Comparison of ENCODE assay signal across 9 cellular contexts in the genomic region with DNA sequence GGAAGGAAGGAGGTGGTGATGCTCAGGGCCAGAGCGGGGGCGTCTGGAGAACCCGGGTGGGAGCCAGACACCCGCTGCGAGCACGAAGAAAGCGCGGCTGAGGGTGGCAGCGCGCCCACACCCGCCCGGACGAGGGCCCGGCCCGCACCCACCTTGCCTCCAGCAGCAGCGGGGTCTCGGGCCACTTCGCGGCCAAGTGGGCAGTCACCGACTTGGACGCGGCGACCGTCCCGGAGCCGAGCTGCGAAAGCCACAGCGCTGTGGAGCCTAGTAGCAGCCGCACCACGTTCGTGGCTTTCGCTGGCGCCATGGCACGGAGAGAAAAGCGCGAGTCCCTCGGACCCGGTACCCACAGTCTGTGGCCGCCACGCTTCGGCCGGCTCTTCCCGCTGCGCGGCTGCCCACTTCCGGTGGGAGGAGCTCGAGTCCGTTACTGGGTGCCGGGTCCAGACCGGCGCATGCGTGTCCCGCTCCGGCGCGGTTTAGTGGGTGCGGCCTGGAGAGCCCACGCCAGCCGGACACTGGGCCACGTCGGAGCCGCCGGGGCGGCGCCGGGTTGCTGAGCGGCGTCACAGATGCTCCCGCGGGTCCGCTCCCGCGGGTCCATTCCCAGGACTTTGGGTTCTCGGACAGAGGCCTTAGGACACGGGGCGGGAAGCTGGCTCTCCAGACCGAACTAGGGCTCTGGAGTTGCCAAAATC. TPM values are rescaled to one million over a fixed set of nuclear protein-coding genes. Genes with fewer than 3 reads are reported as not detected.
A peak's percentile ranks its signal among the peaks of the same experiment; 100 is the strongest.
DNase-seq lines count a peak whose midpoint lies in the region; ATAC-seq, FAIRE-seq and TF ChIP-seq lines count a peak whose summit lies in the region.
"Had no signal": no experiment of that assay in that cellular context is flagged by ENCODE, and none has a peak within 500 bp of the region (broad histone marks: within the 10 kb centered on the region; RNA-seq: fewer than 3 reads in every experiment).

A gene with protein sequence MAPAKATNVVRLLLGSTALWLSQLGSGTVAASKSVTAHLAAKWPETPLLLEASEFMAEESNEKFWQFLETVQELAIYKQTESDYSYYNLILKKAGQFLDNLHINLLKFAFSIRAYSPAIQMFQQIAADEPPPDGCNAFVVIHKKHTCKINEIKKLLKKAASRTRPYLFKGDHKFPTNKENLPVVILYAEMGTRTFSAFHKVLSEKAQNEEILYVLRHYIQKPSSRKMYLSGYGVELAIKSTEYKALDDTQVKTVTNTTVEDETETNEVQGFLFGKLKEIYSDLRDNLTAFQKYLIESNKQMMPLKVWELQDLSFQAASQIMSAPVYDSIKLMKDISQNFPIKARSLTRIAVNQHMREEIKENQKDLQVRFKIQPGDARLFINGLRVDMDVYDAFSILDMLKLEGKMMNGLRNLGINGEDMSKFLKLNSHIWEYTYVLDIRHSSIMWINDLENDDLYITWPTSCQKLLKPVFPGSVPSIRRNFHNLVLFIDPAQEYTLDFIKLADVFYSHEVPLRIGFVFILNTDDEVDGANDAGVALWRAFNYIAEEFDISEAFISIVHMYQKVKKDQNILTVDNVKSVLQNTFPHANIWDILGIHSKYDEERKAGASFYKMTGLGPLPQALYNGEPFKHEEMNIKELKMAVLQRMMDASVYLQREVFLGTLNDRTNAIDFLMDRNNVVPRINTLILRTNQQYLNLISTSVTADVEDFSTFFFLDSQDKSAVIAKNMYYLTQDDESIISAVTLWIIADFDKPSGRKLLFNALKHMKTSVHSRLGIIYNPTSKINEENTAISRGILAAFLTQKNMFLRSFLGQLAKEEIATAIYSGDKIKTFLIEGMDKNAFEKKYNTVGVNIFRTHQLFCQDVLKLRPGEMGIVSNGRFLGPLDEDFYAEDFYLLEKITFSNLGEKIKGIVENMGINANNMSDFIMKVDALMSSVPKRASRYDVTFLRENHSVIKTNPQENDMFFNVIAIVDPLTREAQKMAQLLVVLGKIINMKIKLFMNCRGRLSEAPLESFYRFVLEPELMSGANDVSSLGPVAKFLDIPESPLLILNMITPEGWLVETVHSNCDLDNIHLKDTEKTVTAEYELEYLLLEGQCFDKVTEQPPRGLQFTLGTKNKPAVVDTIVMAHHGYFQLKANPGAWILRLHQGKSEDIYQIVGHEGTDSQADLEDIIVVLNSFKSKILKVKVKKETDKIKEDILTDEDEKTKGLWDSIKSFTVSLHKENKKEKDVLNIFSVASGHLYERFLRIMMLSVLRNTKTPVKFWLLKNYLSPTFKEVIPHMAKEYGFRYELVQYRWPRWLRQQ (N-terminal part only) (minus strand): TSS at position 399 of the 701 bp plus-strand sequence. CDS start 89 bp downstream, at position 310.

- H2BK15ac ChIP-seq in IMR-90 (ENCODE audit: low read depth, low read length), result no peak within 1 kb of the TSS; the same call in 2 of the 3 replicates

- H3K79me1 ChIP-seq in IMR-90 (ENCODE audit: low read depth in 1 of 2, low read length in 2 of 2), result peaks cover 0 to 16% of the 10 kb centered on the region in 2 experiments; a peak in 2 of 4 replicates

- peak within 1 kb of the TSS; percentile 96 for H4K5ac ChIP-seq in IMR-90 (ENCODE audit: low read depth, low read length)

- peak within 1 kb of the TSS; percentile 93 for H3K4ac ChIP-seq in IMR-90 (ENCODE audit: low read depth, low read length)

- H3K23ac ChIP-seq in IMR-90 (ENCODE audit: low read depth, low read length), result peak within 1 kb of the TSS; percentile 92

- FAIRE-seq in bronchial epithelial cell (lab: Jason Lieb, UNC), result no peak

- no peak within 1 kb of the TSS; the same call in 1 of the 2 replicates for H2BK20ac ChIP-seq in IMR-90 (ENCODE audit: low read depth, low read length)

- no peak for TF ChIP-seq RAD21 in IMR-90 (IDR thresholded peaks at IDR 0.05; ENCODE audit: low read length)

- dilution Hi-C loops in IMR-90 (cut with HindIII; ENCODE audit: low sequenced_read_pairs, unreplicated experiment), result no loop called here

- POLR2A ChIA-PET in IMR-90 (lab: Charles Lee; ENCODE audit: unreplicated experiment) (interaction anchor here (0.5 kb wide), 1 partner anchor 1382 kb away, joined by 12 read pairs; no protein-coding TSS in a partner anchor), PC-3 (lab: Charles Lee; ENCODE audit: unreplicated experiment) (interaction anchor here (0.7 to 1.0 kb wide), 3 partner anchors 25 to 1380 kb away, joined by 4 to 7 read pairs (median 4); no protein-coding TSS in a partner anchor)

- TF ChIP-seq POLR2A in IMR-90 (IDR thresholded peaks at IDR 0.05; ENCODE audit: low read depth, low read length) (peak; percentile 93), sigmoid colon (IDR thresholded peaks at IDR 0.05) (peak; percentile 58 to 60)

- H3K56ac ChIP-seq in IMR-90 (ENCODE audit: extremely low read depth, insufficient read depth, low read length), result peak within 1 kb of the TSS; percentile 73

- no peaks in the 10 kb centered on the region; the same call in 1 of the 2 replicates for H3K27me3 ChIP-seq in IMR-90 (ENCODE audit: control insufficient read depth, insufficient read depth, low read length)
- H3K27me3 ChIP-seq in PC-3 (ENCODE audit: low read length), result no peaks in the 10 kb centered on the region
- no peaks in the 10 kb centered on the region for H3K27me3 ChIP-seq in bronchial epithelial cell (ENCODE audit: control insufficient read depth, insufficient read depth, low read length)
- H3K27me3 ChIP-seq in sigmoid colon, result no peaks in the 10 kb centered on the region
- H3K27me3 ChIP-seq: BLaER1 treated with 17β-estradiol and CSF1 and Interleukin-3, amounts not matched to agents 10 nM and 100 nM had no signal

- H3K9me3 ChIP-seq in IMR-90 (ENCODE audit: control insufficient read depth, insufficient read depth, low read length), result no peaks in the 10 kb centered on the region
- no peaks in the 10 kb centered on the region for H3K9me3 ChIP-seq in PC-3 (ENCODE audit: low read length)
- no peaks in the 10 kb centered on the region for H3K9me3 ChIP-seq in sigmoid colon

- WGBS in IMR-90 (ENCODE audit: extremely low coverage in 2 of 2, insufficient read length in 1 of 2), 2 experiments, result 2% methylated on average over 40 of the region's 77 CpGs; no CpG with 5 or more reads in 1 of the 2 experiments
- 1% methylated on average over 77 of the region's 77 CpGs for WGBS in sigmoid colon, 2 donors

- H3K4me3 ChIP-seq in IMR-90 (ENCODE audit: insufficient read depth, low read depth, low read length) (peak within 1 kb of the TSS; percentile 95), PC-3 (ENCODE audit: low read length) (peak within 1 kb of the TSS; percentile 80), bronchial epithelial cell (ENCODE audit: low read depth, low read length) (peak within 1 kb of the TSS; percentile 96), sigmoid colon (peak within 1 kb of the TSS; percentile 83 to 93 (median 88))

- TF ChIP-seq CTCF in IMR-90 (conservative IDR thresholded peaks at IDR 0.05; ENCODE audit: low read depth, low read length), result no peak
- TF ChIP-seq CTCF in PC-3 (conservative IDR thresholded peaks at IDR 0.05; ENCODE audit: low read depth, low read length), result no peak
- no peak for TF ChIP-seq CTCF in bronchial epithelial cell (IDR thresholded peaks at IDR 0.05; ENCODE audit: insufficient read depth, low read length, severe bottlenecking)
- TF ChIP-seq CTCF in sigmoid colon (IDR thresholded peaks at IDR 0.05), result no peak

- peak within 1 kb of the TSS; percentile 83 for H3K14ac ChIP-seq in IMR-90 (replicated peaks; ENCODE audit: low read depth, low read length)

- CTCF ChIA-PET in IMR-90 (lab: Yijun Ruan, JAX) (interaction anchor here (0.6 kb wide), 1 partner anchor 22 kb away, joined by 3 read pairs; no protein-coding TSS in a partner anchor), PC-3 (lab: Charles Lee) (interaction anchor here (0.7 to 0.8 kb wide), 2 partner anchors 33 to 50 kb away, joined by 3 to 4 read pairs; no protein-coding TSS in a partner anchor)

- DNase-seq in SIG-M5 treated with dmso at 0.1 percent for 504 hours (lab: John Stamatoyannopoulos, UW; ENCODE audit: unreplicated experiment) (peak; percentile 82), SIG-M5 (lab: John Stamatoyannopoulos, UW) (no peak), IMR-90 (peak; percentile 94), PC-3 (peak; percentile 91), bronchial epithelial cell (ENCODE audit: low read depth) (peak; percentile 85), iPS-NIHi11 (ENCODE audit: low spot score) (peak; percentile 98), sigmoid colon (peak; percentile 98)

- ATAC-seq in GM21825 (IDR thresholded peaks at IDR 0.05; ENCODE audit: unreplicated experiment) (peak; percentile 95), IMR-90 (ENCODE audit: low read depth) (peak; percentile 99), PC-3 (peak; percentile 99)

- H3K79me2 ChIP-seq in PC-3 (ENCODE audit: low read length), result peaks cover 25% of the 10 kb centered on the region

- H3K4me1 ChIP-seq in IMR-90 (ENCODE audit: control insufficient read depth, insufficient read depth, low read length) (no peaks in the 10 kb centered on the region), PC-3 (ENCODE audit: insufficient read depth, low read length) (no peaks in the 10 kb centered on the region), sigmoid colon (peaks cover 0 to 12% (median 10%) of the 10 kb centered on the region in 4 donors)
- H3K4me1 ChIP-seq: BLaER1 treated with 17β-estradiol and CSF1 and Interleukin-3, amounts not matched to agents 10 nM and 100 nM had no signal

- H4K20me1 ChIP-seq in IMR-90 (ENCODE audit: insufficient read depth, low read length) (peaks cover 9% of the 10 kb centered on the region; the same call in 1 of the 2 replicates), PC-3 (ENCODE audit: low read length) (no peaks in the 10 kb centered on the region)
- H4K20me1 ChIP-seq: BLaER1 treated with 17β-estradiol and CSF1 and Interleukin-3, amounts not matched to agents 10 nM and 100 nM had no signal

- peak within 1 kb of the TSS; percentile 30 for H2BK120ac ChIP-seq in IMR-90 (ENCODE audit: low read depth, low read length)

- BruUV-seq in IMR-90 (replicated peaks; lab: Mats Ljungman, UMichigan) (no TSS peak), PC-3 (replicated peaks; lab: Mats Ljungman, UMichigan) (no TSS peak)

- H3K36me3 ChIP-seq in IMR-90 (ENCODE audit: control insufficient read depth, insufficient read depth, low read length) (no peaks in the 10 kb centered on the region), PC-3 (ENCODE audit: low read depth, low read length) (no peaks in the 10 kb centered on the region), bronchial epithelial cell (ENCODE audit: control insufficient read depth, insufficient read depth, low read length) (no peaks in the 10 kb centered on the region), sigmoid colon (no peaks in the 10 kb centered on the region)
- H3K36me3 ChIP-seq: BLaER1 treated with 17β-estradiol and CSF1 and Interleukin-3, amounts not matched to agents 10 nM and 100 nM had no signal

- H4K8ac ChIP-seq in IMR-90 (ENCODE audit: low read depth in 2 of 2, low read length in 2 of 2), result peak within 1 kb of the TSS; percentile 86 to 97

- no peaks in the 10 kb centered on the region for H3K9me2 ChIP-seq in PC-3 (replicated peaks; ENCODE audit: low read length)

- peak within 1 kb of the TSS; percentile 79 for H3K27ac ChIP-seq in IMR-90 (ENCODE audit: insufficient read depth, low read length)
- H3K27ac ChIP-seq in PC-3 (ENCODE audit: low read length), result peak within 1 kb of the TSS; percentile 83
- H3K27ac ChIP-seq in sigmoid colon, result peak within 1 kb of the TSS; percentile 81 to 87 (median 82)
- H3K27ac ChIP-seq: BLaER1 treated with 17β-estradiol and CSF1 and Interleukin-3, amounts not matched to agents 10 nM and 100 nM had no signal

- in situ Hi-C loops in IMR-90 (cut with MboI; ENCODE audit: low sequenced_read_pairs), result no loop called here

- peak within 1 kb of the TSS; percentile 73 for H2BK5ac ChIP-seq in IMR-90 (ENCODE audit: low read depth, low read length, poor library complexity, severe bottlenecking)

- intact Hi-C loops in IMR-90 (cut with micrococcal nuclease) (no loop called here), PC-3 (cut with micrococcal nuclease) (loop anchor here (2.0 to 5.0 kb wide), 2 partner anchors 32 to 1379 kb away; a partner anchor contains a TSS), sigmoid colon (cut with DNase I) (loop anchor here (5.0 kb wide), 1 partner anchor 1379 kb away; a partner anchor contains a TSS)

- 0 out of 2 replicates have a peak within 1 kb of the TSS, but pooled peaks have one; percentile 39 for H2AK5ac ChIP-seq in IMR-90 (ENCODE audit: low read depth, low read length)

- peak within 1 kb of the TSS; percentile 92 for H3K4me2 ChIP-seq in IMR-90 (ENCODE audit: low read depth, low read length)
- peak within 1 kb of the TSS; percentile 82 for H3K4me2 ChIP-seq in PC-3 (ENCODE audit: low read length)
- H3K4me2 ChIP-seq: BLaER1 treated with 17β-estradiol and CSF1 and Interleukin-3, amounts not matched to agents 10 nM and 100 nM had no signal

- peak within 1 kb of the TSS; percentile 92 for H4K91ac ChIP-seq in IMR-90 (ENCODE audit: insufficient read depth, low read depth, low read length)

- H3F3A ChIP-seq in PC-3 (ENCODE audit: low read length, unreplicated experiment), result no peaks in the 10 kb centered on the region

- H2AK9ac ChIP-seq in IMR-90 (replicated peaks; ENCODE audit: low read depth, low read length, poor library complexity), result peak within 1 kb of the TSS; percentile 89

- H3K9ac ChIP-seq in IMR-90 (ENCODE audit: low read depth, low read length), result peak within 1 kb of the TSS; percentile 88
- H3K9ac ChIP-seq in PC-3 (ENCODE audit: low read length), result peak within 1 kb of the TSS; percentile 85
- H3K9ac ChIP-seq: BLaER1 treated with 17β-estradiol and CSF1 and Interleukin-3, amounts not matched to agents 10 nM and 100 nM had no signal

- no peaks in the 10 kb centered on the region for H3K9me1 ChIP-seq in IMR-90 (ENCODE audit: insufficient read depth, low read length)

- peak in 1 of 4 donors; percentile 50 for TF ChIP-seq EP300 in sigmoid colon (IDR thresholded peaks at IDR 0.05)

- H2AFZ ChIP-seq in IMR-90 (replicated peaks; ENCODE audit: low read length, poor library complexity) (peak within 1 kb of the TSS; percentile 99), PC-3 (ENCODE audit: low read length) (peak within 1 kb of the TSS; percentile 82)

- H3K18ac ChIP-seq in IMR-90 (ENCODE audit: low read depth, low read length), result peak within 1 kb of the TSS; percentile 72

RNA-seq across cellular contexts. Expression of the gene that starts here (rescaled TPM):
- total RNA-seq in IMR-90 (2012; rRNA removed) (40.1 and 63.9 TPM in 2 replicates), PC-3 (2014; rRNA removed) (12.2 and 24.3 TPM in 2 replicates), bronchial epithelial cell (25.3 and 31.9 TPM in 2 replicates), sigmoid colon (10 to 100 TPM; 32.7 to 40.2 (median 38.6) TPM)
- polyA plus RNA-seq in IMR-90 (2012; rRNA removed) (19.6 and 21.4 TPM in 2 replicates), sigmoid colon (1 to 10 TPM; 1.2 to 4.9 (median 3.2) TPM)
- polyA plus RNA-seq in IMR-90 (2012; cell fraction: cytosol; rRNA removed), result 4.9 and 6.3 TPM in 2 replicates
- 7.7 and 25.1 TPM in 2 replicates for polyA plus RNA-seq in IMR-90 (2012; cell fraction: nucleus; rRNA removed; ENCODE audit: low replicate concordance)
